9 cellular contexts compared by ENCODE assay signal in the genomic region with DNA sequence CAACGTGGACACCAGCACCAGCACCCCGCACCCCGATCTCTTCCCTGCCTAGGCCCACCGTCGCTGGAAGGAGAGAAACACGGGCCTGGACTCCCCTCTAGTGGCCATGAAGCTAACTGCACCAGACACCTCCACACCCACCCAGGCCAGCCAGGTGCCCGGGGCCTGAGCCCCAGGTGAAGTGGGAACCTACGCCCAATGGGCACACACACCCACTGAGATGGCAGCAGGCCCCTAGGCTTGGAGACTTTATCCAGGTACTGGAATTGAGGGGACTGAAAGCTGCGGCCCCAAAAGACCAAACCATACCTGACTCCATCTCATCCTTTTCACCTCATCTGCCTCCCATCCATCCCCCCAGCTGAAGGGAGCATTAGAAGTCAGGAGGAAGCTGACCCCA.
DNase-seq lines count a peak whose midpoint lies in the region; ATAC-seq, FAIRE-seq and TF ChIP-seq lines count a peak whose summit lies in the region.
"Had no signal": no experiment of that assay in that cellular context is flagged by ENCODE, and none has a peak within 500 bp of the region (broad histone marks: within the 10 kb centered on the region; RNA-seq: fewer than 3 reads in every experiment).

No MANE protein-coding gene starts in this region.

- FAIRE-seq in pancreas (lab: Jason Lieb, UNC), result no peak

- no peaks in the 10 kb centered on the region for H3K4me1 Mint-ChIP-seq in activated T-cell treated with anti-CD3 and anti-CD28 coated beads, Interleukin-2, amount 50 U/mL, for 4 hours (ENCODE audit: low read depth)
- H3K4me1 Mint-ChIP-seq: activated naive CD4-positive, alpha-beta T cell treated with anti-CD3 and anti-CD28 coated beads, Interleukin-2, amount 50 U/mL, for 24 hours had no signal

- H3K4me3 ChIP-seq in fibroblast of villous mesenchyme (ENCODE audit: low read depth, low read length) (no peak overlapping the region), pancreas (no peak overlapping the region), aorta (ENCODE audit: low read length in 2 of 2) (no peak overlapping the region)

- intact Hi-C loops in pancreas (cut with DNase I), result no loop called here
- intact Hi-C loops in aorta (cut with DNase I), result loop anchor here (5.0 to 10.0 kb wide), 3 partner anchors 179 to 1357 kb away; no protein-coding TSS in a partner anchor

- H3K4me3 Mint-ChIP-seq in activated T-cell treated with anti-CD3 and anti-CD28 coated beads, Interleukin-2, amount 50 U/mL, for 4 hours, result no peak overlapping the region
- H3K4me3 Mint-ChIP-seq: activated naive CD4-positive, alpha-beta T cell treated with anti-CD3 and anti-CD28 coated beads, Interleukin-2, amount 50 U/mL, for 24 hours had no signal

- 18 to 23% methylated on average over 9 of the region's 9 CpGs for WGBS in pancreas, 2 donors
- WGBS in aorta, 2 donors, result 17 to 19% methylated on average over 9 of the region's 9 CpGs

- no peaks in the 10 kb centered on the region for H3K9me3 Mint-ChIP-seq in activated T-cell treated with anti-CD3 and anti-CD28 coated beads, Interleukin-2, amount 50 U/mL, for 4 hours
- H3K9me3 Mint-ChIP-seq: activated naive CD4-positive, alpha-beta T cell treated with anti-CD3 and anti-CD28 coated beads, Interleukin-2, amount 50 U/mL, for 24 hours had no signal

- ATAC-seq in HG03159 (IDR thresholded peaks at IDR 0.05; ENCODE audit: unreplicated experiment) (peak; percentile 68), pancreas (peak in 3 of 4 donors; percentile 64 to 74 (median 69)), aorta (ENCODE audit: low FRiP score) (peak; percentile 55), HG03097 (IDR thresholded peaks at IDR 0.05; ENCODE audit: low FRiP score, unreplicated experiment) (no peak)
- peak; percentile 79 for ATAC-seq in activated T-cell treated with anti-CD3 and anti-CD28 coated beads, Interleukin-2, amount 50 U/mL, for 4 hours

- H3K36me3 ChIP-seq in pancreas, result no peaks in the 10 kb centered on the region
- no peaks in the 10 kb centered on the region for H3K36me3 ChIP-seq in aorta (ENCODE audit: control insufficient read depth in 1 of 2, insufficient read depth in 2 of 2, low read length in 1 of 2)

- peaks cover 12% of the 10 kb centered on the region for H3K27me3 Mint-ChIP-seq in activated T-cell treated with anti-CD3 and anti-CD28 coated beads, Interleukin-2, amount 50 U/mL, for 4 hours (ENCODE audit: low read depth)

- no peaks in the 10 kb centered on the region for H3K27me3 ChIP-seq in pancreas
- H3K27me3 ChIP-seq in aorta (ENCODE audit: control insufficient read depth in 1 of 2, insufficient read depth in 2 of 2, low read length in 1 of 2), result no peaks in the 10 kb centered on the region

- DNase-seq in GM03348 (ENCODE audit: low spot score) (peak; percentile 85), NOMO-1 treated with dmso at 0.1 percent for 144 hours (lab: John Stamatoyannopoulos, UW; ENCODE audit: unreplicated experiment) (peak; percentile 20), fibroblast of villous mesenchyme (ENCODE audit: low read depth) (peak; percentile 26), pancreas (peak in 4 of 6 donors; percentile 27 to 71 (median 50)), aorta (peak in 1 of 2 donors; percentile 78)
- peak; percentile 49 for DNase-seq in activated T-cell treated with anti-CD3 and anti-CD28 coated beads, Interleukin-2, amount 50 U/mL, for 4 hours

- H3K9me3 ChIP-seq in pancreas (no peaks in the 10 kb centered on the region), aorta (ENCODE audit: control insufficient read depth, low read length) (no peaks in the 10 kb centered on the region)

- TF ChIP-seq CTCF in fibroblast of villous mesenchyme (IDR thresholded peaks at IDR 0.05; ENCODE audit: insufficient read depth, low read depth, low read length), result peak; percentile 91
- TF ChIP-seq CTCF in pancreas (IDR thresholded peaks at IDR 0.05), result peak; percentile 46 to 72 (median 66)

- no peaks in the 10 kb centered on the region for H3K4me1 ChIP-seq in pancreas
- no peaks in the 10 kb centered on the region for H3K4me1 ChIP-seq in aorta (ENCODE audit: control insufficient read depth in 1 of 2, insufficient read depth in 2 of 2, low read length in 2 of 2)

- H3K27ac ChIP-seq in pancreas, result peak overlapping the region in 1 of 4 donors; percentile 36
- H3K27ac ChIP-seq in aorta (ENCODE audit: low read depth in 1 of 2, low read length in 2 of 2), result no peak overlapping the region

- H3K36me3 Mint-ChIP-seq in activated T-cell treated with anti-CD3 and anti-CD28 coated beads, Interleukin-2, amount 50 U/mL, for 4 hours (ENCODE audit: insufficient read depth), result no peaks in the 10 kb centered on the region
- H3K36me3 Mint-ChIP-seq: activated naive CD4-positive, alpha-beta T cell treated with anti-CD3 and anti-CD28 coated beads, Interleukin-2, amount 50 U/mL, for 24 hours had no signal

Comparison
In these comparisons a context has a peak if more than half of its experiments do, and no peak if none do; other contexts are left out.
1. intact Hi-C loops: an anchor here in aorta (5.0 to 10.0 kb wide); none called in pancreas.